In genomic region chr1:63643926-63644325, GRCh38 we compare ENCODE assay signal across 13 cellular contexts. TPM values are rescaled to one million over a fixed set of nuclear protein-coding genes. Genes with fewer than 3 reads are reported as not detected.
DNase-seq lines count a peak whose midpoint lies in the region; ATAC-seq, FAIRE-seq and TF ChIP-seq lines count a peak whose summit lies in the region.
"Had no signal": no experiment of that assay in that cellular context is flagged by ENCODE, and none has a peak within 500 bp of the region (broad histone marks: within the 10 kb centered on the region; RNA-seq: fewer than 3 reads in every experiment).

No MANE protein-coding gene starts in this region.

- peaks cover 6% of the 10 kb centered on the region for H3K9me3 Mint-ChIP-seq in chondrocyte (ENCODE audit: low read depth)

- no peak for ATAC-seq in GM19351 (IDR thresholded peaks at IDR 0.05; ENCODE audit: unreplicated experiment)
- ATAC-seq in HG03432 (IDR thresholded peaks at IDR 0.05; ENCODE audit: unreplicated experiment): no peak
- ATAC-seq: Panc1 had no signal

- H3K4me1 Mint-ChIP-seq in chondrocyte (ENCODE audit: low read depth): peaks cover 44% of the 10 kb centered on the region

- peaks cover 4% of the 10 kb centered on the region; the same call in 1 of the 2 replicates for H3K36me3 ChIP-seq in H7 (replicated peaks; ENCODE audit: control insufficient read depth, insufficient read depth, low read length)

- H3K36me3 Mint-ChIP-seq in chondrocyte (ENCODE audit: low read depth): peaks cover 26% of the 10 kb centered on the region

- no peak for FAIRE-seq in RCC 7860 (lab: Jason Lieb, UNC)
- FAIRE-seq: G401.6 had no signal

- no peak for TF ChIP-seq CTCF in chondrocyte (IDR thresholded peaks at IDR 0.05)

- peak overlapping the region; percentile 66 for H3K27ac Mint-ChIP-seq in chondrocyte (ENCODE audit: unreplicated experiment)

- H3K27me3 Mint-ChIP-seq in chondrocyte (ENCODE audit: low read depth): no peaks in the 10 kb centered on the region

- H3K4me3 Mint-ChIP-seq in chondrocyte (ENCODE audit: unreplicated experiment): no peak overlapping the region

- DNase-seq in DMS53 (lab: John Stamatoyannopoulos, UW) (peak; percentile 63), NCI-H2171 treated with DMSO at 0.1 percent for 48 hours (lab: John Stamatoyannopoulos, UW) (peak; percentile 99), chondrocyte (ENCODE audit: low spot score) (no peak), mucosa of gallbladder (ENCODE audit: low spot score) (peak; percentile 30), H7 (no peak), RCC 7860 (ENCODE audit: low spot score) (no peak)
- DNase-seq: amniotic stem cell, sigmoid colon, trophoblast cell had no signal

- H3K4me3 ChIP-seq in H7 (ENCODE audit: insufficient read depth, low read depth, low read length): no peak overlapping the region
- H3K4me3 ChIP-seq: sigmoid colon had no signal

- no peaks in the 10 kb centered on the region for H3K27me3 ChIP-seq in H7 (ENCODE audit: control insufficient read depth, insufficient read depth, low read length)
- H3K27me3 ChIP-seq: sigmoid colon had no signal

RNA-seq across cellular contexts. Expression of gene PGM1, which starts 50.7 kb away (rescaled TPM):
- total RNA-seq in chondrocyte (96.9 to 111 TPM (median 104 TPM) in 3 replicates), mucosa of gallbladder (73.2 TPM)
- total RNA-seq in H7 (2014; rRNA removed; shearing (Covaris generic)): 170 and 234 TPM in 2 replicates

Comparison
In these comparisons a context has a peak if more than half of its experiments do, and no peak if none do; other contexts are left out.
1. DNase-seq: peak in DMS53 (single experiment), NCI-H2171 treated with DMSO at 0.1 percent for 48 hours (single experiment) and mucosa of gallbladder (single experiment); none in chondrocyte (single experiment), H7 (single experiment) and RCC 7860 (single experiment).